ENCODE assay signal across 9 cellular contexts in the genomic region with DNA sequence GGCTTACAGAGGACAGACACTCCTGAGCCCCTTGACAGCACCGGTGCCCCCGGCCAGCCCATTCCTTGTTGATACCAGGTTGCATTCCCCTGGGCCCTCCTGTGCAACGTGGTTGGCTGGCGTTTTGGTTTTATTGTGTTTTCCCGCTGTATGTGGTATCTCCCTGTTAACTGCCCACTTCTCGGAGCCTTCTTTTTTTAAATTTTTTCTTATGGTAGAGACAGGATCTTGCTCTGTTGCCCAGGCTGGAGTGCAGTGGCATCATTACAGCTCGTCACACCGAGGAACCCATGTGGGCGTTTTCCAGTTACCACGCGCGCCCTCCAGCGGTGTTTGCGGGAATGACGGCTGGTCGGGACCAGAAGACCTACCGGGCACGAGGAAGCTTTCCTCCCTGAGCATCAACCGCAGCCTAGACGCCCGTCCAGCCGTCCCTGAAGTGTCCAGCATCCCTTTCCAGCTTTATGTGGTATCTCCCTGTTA. TPM values are rescaled to one million over a fixed set of nuclear protein-coding genes. Genes with fewer than 3 reads are reported as not detected.
A peak's percentile ranks its signal among the peaks of the same experiment; 100 is the strongest.
DNase-seq lines count a peak whose midpoint lies in the region; ATAC-seq, FAIRE-seq and TF ChIP-seq lines count a peak whose summit lies in the region.
"Had no signal": no experiment of that assay in that cellular context is flagged by ENCODE, and none has a peak within 500 bp of the region (broad histone marks: within the 10 kb centered on the region; RNA-seq: fewer than 3 reads in every experiment).

No MANE protein-coding gene starts in this region.

- no peaks in the 10 kb centered on the region for H3K79me2 ChIP-seq in osteoblast (ENCODE audit: insufficient read depth, low read length)

- H3K27me3 ChIP-seq in osteoblast (ENCODE audit: insufficient read depth, low read length) (peaks cover 12% of the 10 kb centered on the region), upper lobe of left lung (no peaks in the 10 kb centered on the region)

- TF ChIP-seq CTCF in AG10803 (conservative IDR thresholded peaks at IDR 0.05; ENCODE audit: low read length) (peak; percentile 58), osteoblast (IDR thresholded peaks at IDR 0.05; ENCODE audit: extremely low read depth, low read depth, low read length) (peak; percentile 62), upper lobe of left lung (IDR thresholded peaks at IDR 0.05) (peak; percentile 40 to 66 (median 55))

- DNase-seq in AG10803 (ENCODE audit: low read depth) (peak; percentile 44), GM19239 (ENCODE audit: insufficient read length, low spot score) (peak; percentile 62), NOMO-1 treated with dmso at 0.1 percent for 144 hours (lab: John Stamatoyannopoulos, UW; ENCODE audit: unreplicated experiment) (peak; percentile 50), osteoblast (ENCODE audit: insufficient read length, low spot score, missing footprints) (peak; percentile 88), upper lobe of left lung (peak; percentile 71 to 96), middle frontal gyrus (ENCODE audit: extremely low spot score, low spot score) (no peak)
- DNase-seq in activated CD8-positive, alpha-beta memory T cell treated with anti-CD3 and anti-CD28 coated beads, Interleukin-2, amount 50 U/mL, for 24 hours (ENCODE audit: extremely low read depth), result peak; percentile 70

- H3K4me1 ChIP-seq in osteoblast (ENCODE audit: insufficient read depth, low read length), result peaks cover 5% of the 10 kb centered on the region
- peaks cover 9 to 18% (median 9%) of the 10 kb centered on the region in 4 donors for H3K4me1 ChIP-seq in upper lobe of left lung

- peak; percentile 51 for ATAC-seq in esophagus mucosa
- ATAC-seq in upper lobe of left lung (ENCODE audit: low FRiP score in 2 of 2), result peak; percentile 67 to 75

- TF ChIP-seq EP300 in upper lobe of left lung (IDR thresholded peaks at IDR 0.05), result no peak

- H3K4me3 ChIP-seq in AG10803 (ENCODE audit: low read length) (no peak overlapping the region), osteoblast (ENCODE audit: insufficient read depth, low read length) (no peak overlapping the region), upper lobe of left lung (no peak overlapping the region)

- H3K36me3 ChIP-seq in osteoblast (ENCODE audit: insufficient read depth, low read length), result no peaks in the 10 kb centered on the region
- H3K36me3 ChIP-seq in upper lobe of left lung, result no peaks in the 10 kb centered on the region

- no peaks in the 10 kb centered on the region for H3K9me3 ChIP-seq in osteoblast (ENCODE audit: low read depth, low read length)
- no peaks in the 10 kb centered on the region for H3K9me3 ChIP-seq in upper lobe of left lung

- WGBS in upper lobe of left lung, 2 donors, result 41 to 52% methylated on average over 22 of the region's 22 CpGs

- no peaks in the 10 kb centered on the region for H4K20me1 ChIP-seq in osteoblast (ENCODE audit: insufficient read depth, low read length)

- no peak for TF ChIP-seq POLR2A in upper lobe of left lung (IDR thresholded peaks at IDR 0.05)

- no peak overlapping the region for H3K27ac ChIP-seq in osteoblast (ENCODE audit: low read depth, low read length)
- no peak overlapping the region for H3K27ac ChIP-seq in upper lobe of left lung

- no peak overlapping the region for H2AFZ ChIP-seq in osteoblast (ENCODE audit: low read length)

- no peak overlapping the region for H3K4me2 ChIP-seq in osteoblast (ENCODE audit: insufficient read depth, low read length)

- peak; percentile 58 for FAIRE-seq in GM19239 (lab: Jason Lieb, UNC)

RNA-seq across cellular contexts. Expression of a gene that starts 16.9 kb away (rescaled TPM):
- total RNA-seq in esophagus mucosa (13.5 TPM), osteoblast (11.8 and 13.0 TPM in 2 replicates), upper lobe of left lung (10 to 100 TPM; 12.5 to 45.1 (median 21.6) TPM)

RNA-seq across cellular contexts. Expression of a gene that starts 55.7 kb away (rescaled TPM):
- total RNA-seq in esophagus mucosa (not detected), osteoblast (not detected in 2 replicates), upper lobe of left lung (not detected)
- total RNA-seq: subcutaneous adipose tissue had no signal
